In genomic region chr18:45775241-45775676, GRCh38 we compare ENCODE assay signal across 8 cellular contexts. TPM values are rescaled to one million over a fixed set of nuclear protein-coding genes. Genes with fewer than 3 reads are reported as not detected.
DNase-seq lines count a peak whose midpoint lies in the region; ATAC-seq and TF ChIP-seq lines count a peak whose summit lies in the region.

No MANE protein-coding gene starts in this region.

- DNase-seq in DMS79 (lab: John Stamatoyannopoulos, UW) (peak; percentile 81), GM23248 (peak; percentile 86), PC-9 (peak; percentile 64 to 67), cardiac muscle cell (ENCODE audit: low read depth in 1 of 2, low spot score in 1 of 2) (peak in 1 of 2 donors; percentile 94), progenitor cell of endocrine pancreas (ENCODE audit: low spot score, unreplicated experiment) (peak; percentile 9), ureter (ENCODE audit: low spot score) (peak; percentile 83), NCI-H2107 (lab: John Stamatoyannopoulos, UW) (no peak)
- peak in 1 of 2 donors; percentile 71 for DNase-seq in activated naive CD4-positive, alpha-beta T cell treated with anti-CD3 and anti-CD28 coated beads, Interleukin-2, amount 50 U/mL, for 72 hours (ENCODE audit: low spot score in 2 of 2)

- intact Hi-C loops in PC-9 (cut with micrococcal nuclease; ENCODE audit: unreplicated experiment) = no loop called here

- H3K4me2 ChIP-seq in GM23248 (ENCODE audit: unreplicated experiment) (peak overlapping the region; percentile 68), PC-9 (peak overlapping the region; percentile 87)

- H3K9me3 Mint-ChIP-seq in activated naive CD4-positive, alpha-beta T cell treated with anti-CD3 and anti-CD28 coated beads, Interleukin-2, amount 50 U/mL, for 72 hours = peaks cover 0 to 7% of the 10 kb centered on the region in 2 donors
- H3K9me3 Mint-ChIP-seq in progenitor cell of endocrine pancreas (ENCODE audit: low read depth) = peaks cover 3% of the 10 kb centered on the region

- no peaks in the 10 kb centered on the region for H3K79me2 ChIP-seq in GM23248 (ENCODE audit: insufficient read depth)
- H3K79me2 ChIP-seq in PC-9 (ENCODE audit: low read depth) = no peaks in the 10 kb centered on the region

- peak overlapping the region; percentile 66 for H3K4me3 ChIP-seq in GM23248
- H3K4me3 ChIP-seq in PC-9 = peak overlapping the region; percentile 71
- peak overlapping the region; percentile 5 for H3K4me3 ChIP-seq in cardiac muscle cell

- H3K4me1 Mint-ChIP-seq in progenitor cell of endocrine pancreas (ENCODE audit: low read depth) = no peaks in the 10 kb centered on the region

- H4K20me1 ChIP-seq in GM23248 (ENCODE audit: insufficient read depth) (no peaks in the 10 kb centered on the region), PC-9 (ENCODE audit: insufficient read depth) (no peaks in the 10 kb centered on the region)

- H3K4me3 Mint-ChIP-seq in progenitor cell of endocrine pancreas (ENCODE audit: low read depth) = peak overlapping the region; percentile 78

- H3K36me3 Mint-ChIP-seq in activated naive CD4-positive, alpha-beta T cell treated with anti-CD3 and anti-CD28 coated beads, Interleukin-2, amount 50 U/mL, for 72 hours = no peaks in the 10 kb centered on the region
- no peaks in the 10 kb centered on the region for H3K36me3 Mint-ChIP-seq in progenitor cell of endocrine pancreas (ENCODE audit: insufficient read depth)

- H3F3A ChIP-seq in GM23248 (ENCODE audit: insufficient read depth) = peaks cover 60% of the 10 kb centered on the region
- peaks cover 3% of the 10 kb centered on the region; the same call in 1 of the 2 replicates for H3F3A ChIP-seq in PC-9 (ENCODE audit: insufficient read depth, low read depth)

- H3K9me2 ChIP-seq in GM23248 (ENCODE audit: insufficient read depth) = no peaks in the 10 kb centered on the region
- H3K9me2 ChIP-seq in PC-9 (ENCODE audit: insufficient read depth) = no peaks in the 10 kb centered on the region

- no peaks in the 10 kb centered on the region for H3K36me3 ChIP-seq in GM23248 (ENCODE audit: low read depth)
- H3K36me3 ChIP-seq in PC-9 (ENCODE audit: low read depth) = no peaks in the 10 kb centered on the region
- no peaks in the 10 kb centered on the region for H3K36me3 ChIP-seq in cardiac muscle cell

- H3K27ac Mint-ChIP-seq in activated naive CD4-positive, alpha-beta T cell treated with anti-CD3 and anti-CD28 coated beads, Interleukin-2, amount 50 U/mL, for 72 hours = peak overlapping the region in 1 of 2 donors; percentile 30
- peak overlapping the region; percentile 80 for H3K27ac Mint-ChIP-seq in progenitor cell of endocrine pancreas

- H3K4me1 ChIP-seq in GM23248 (ENCODE audit: insufficient read depth) (peaks cover 68% of the 10 kb centered on the region), PC-9 (replicated peaks; ENCODE audit: insufficient read depth) (peaks cover 11% of the 10 kb centered on the region; the same call in 1 of the 2 replicates), cardiac muscle cell (ENCODE audit: low read depth) (peaks cover 5% of the 10 kb centered on the region)

- POLR2A ChIA-PET in PC-9 (lab: Charles Lee; ENCODE audit: unreplicated experiment) = no interaction called here

- peaks cover 51% of the 10 kb centered on the region for H3K27me3 Mint-ChIP-seq in progenitor cell of endocrine pancreas

- ATAC-seq in activated naive CD4-positive, alpha-beta T cell treated with anti-CD3 and anti-CD28 coated beads, Interleukin-2, amount 50 U/mL, for 72 hours = peak; percentile 66 to 95

- H2AFZ ChIP-seq in GM23248 (peak overlapping the region; percentile 88), PC-9 (peak overlapping the region; percentile 85)

- no peaks in the 10 kb centered on the region for H3K27me3 ChIP-seq in GM23248 (replicated peaks; ENCODE audit: insufficient read depth)
- no peaks in the 10 kb centered on the region for H3K27me3 ChIP-seq in PC-9 (ENCODE audit: insufficient read depth, low read depth)
- H3K27me3 ChIP-seq in cardiac muscle cell = no peaks in the 10 kb centered on the region

- H3K9me3 ChIP-seq in GM23248 (ENCODE audit: low read depth) = no peaks in the 10 kb centered on the region
- H3K9me3 ChIP-seq in PC-9 (ENCODE audit: insufficient read depth, low read depth) = no peaks in the 10 kb centered on the region
- no peaks in the 10 kb centered on the region for H3K9me3 ChIP-seq in cardiac muscle cell (ENCODE audit: low read depth)

- TSS peak; percentile 93 for BruUV-seq in PC-9 (replicated peaks; lab: Mats Ljungman, UMichigan)

- 1 to 3% methylated on average over 34 of the region's 35 CpGs for WGBS in GM23248 (ENCODE audit: low coverage in 1 of 2, low lambda C conversion rate in 2 of 2, missing lambda C conversion rate in 2 of 2), 2 experiments

- CTCF ChIA-PET in PC-9 (lab: Charles Lee) = no interaction called here

- H3K9ac ChIP-seq in GM23248 = peak overlapping the region; percentile 83

- TF ChIP-seq CTCF in PC-9 (conservative IDR thresholded peaks at IDR 0.05) = no peak
- no peak for TF ChIP-seq CTCF in cardiac muscle cell (IDR thresholded peaks at IDR 0.05; ENCODE audit: low read depth, low read length)
- no peak for TF ChIP-seq CTCF in progenitor cell of endocrine pancreas (IDR thresholded peaks at IDR 0.05; ENCODE audit: unreplicated experiment)

- H3K27ac ChIP-seq in GM23248 (peak overlapping the region; percentile 79), PC-9 (peak overlapping the region; percentile 75), cardiac muscle cell (no peak overlapping the region)

- in situ Hi-C loops in GM23248 (cut with MboI) = no loop called here

RNA-seq across cellular contexts. Expression of gene SIGLEC15, which starts 50.2 kb away (rescaled TPM):
- total RNA-seq in GM23248 (2014; rRNA removed; shearing (Covaris generic)) = 0.22 and 0.38 TPM in 2 replicates
- polyA plus RNA-seq in GM23248 (2016; fragmentation: Nextera tagmentation; extraction: Ambion mirVana) = 0.69 and 1.5 TPM in 2 replicates
- 0.50 and 1.0 TPM in 2 replicates for total RNA-seq in PC-9 (2021)
- total RNA-seq in activated naive CD4-positive, alpha-beta T cell treated with anti-CD3 and anti-CD28 coated beads, Interleukin-2, amount 50 U/mL, for 72 hours = not detected
- total RNA-seq in cardiac muscle cell = 4.2 TPM in 1 of 2 replicates, not detected in the other
- 0.62 TPM in 1 of 2 replicates, not detected in the other for polyA plus RNA-seq in cardiac muscle cell
- total RNA-seq in progenitor cell of endocrine pancreas = not detected in 2 replicates
- total RNA-seq in ureter = 8.4 TPM

RNA-seq across cellular contexts. Expression of gene SLC14A1, which starts 51.3 kb away (rescaled TPM):
- 0.54 and 2.0 TPM in 2 replicates for total RNA-seq in GM23248 (2014; rRNA removed; shearing (Covaris generic))
- 0.29 and 0.53 TPM in 2 replicates for polyA plus RNA-seq in GM23248 (2016; fragmentation: Nextera tagmentation; extraction: Ambion mirVana)
- total RNA-seq in PC-9 (2021) = not detected in 2 replicates
- under 1 TPM; 0.14 to 0.54 TPM for total RNA-seq in activated naive CD4-positive, alpha-beta T cell treated with anti-CD3 and anti-CD28 coated beads, Interleukin-2, amount 50 U/mL, for 72 hours
- not detected in 2 replicates for total RNA-seq in cardiac muscle cell
- not detected in 2 replicates for polyA plus RNA-seq in cardiac muscle cell
- total RNA-seq in progenitor cell of endocrine pancreas = 0.31 and 0.50 TPM in 2 replicates
- 136 TPM for total RNA-seq in ureter

Comparison
In these comparisons a context has a peak if more than half of its experiments do, and no peak if none do; other contexts are left out.
1. H3K4me3 ChIP-seq: peak in every context shown above with its lines; median percentile 71 in PC-9; 66 in GM23248; 5 in cardiac muscle cell.
2. RNA of gene SLC14A1, which starts 51.3 kb away (total RNA-seq): 136 TPM in ureter (single experiment); 0.14 to 0.54 TPM in activated naive CD4-positive, alpha-beta T cell treated with anti-CD3 and anti-CD28 coated beads, Interleukin-2, amount 50 U/mL, for 72 hours, 0.54 to 2.0 TPM in GM23248, 0.31 to 0.50 TPM in progenitor cell of endocrine pancreas, not detected in PC-9 and not detected in cardiac muscle cell; every median in the first group is over 10 times any median in the second.